28 cellular contexts compared by ENCODE assay signal in genomic region chr4:108223313-108223712, GRCh38.
"Had no signal": no experiment of that assay in that cellular context is flagged by ENCODE, and none has a peak within 500 bp of the region (broad histone marks: within the 10 kb centered on the region; RNA-seq: fewer than 3 reads in every experiment).

No MANE protein-coding gene starts in this region.

- H3K27me3 ChIP-seq: stomach, suprapubic skin, testis, thyroid gland, tibial artery, tibial nerve, transverse colon, upper lobe of left lung, upper lobe of right lung, uterus, vagina had no signal

- H3K27ac Mint-ChIP-seq: stimulated activated memory B cell treated with anti-CD40 and anti-IgM and Interleukin-4, amounts not matched to agents 10 μg/mL and 1 μg/mL and 100 μg/mL, for 72 hours; stimulated activated naive B cell treated with anti-CD40 and anti-IgM and Interleukin-4, amounts not matched to agents 10 μg/mL and 1 μg/mL and 100 μg/mL, for 72 hours; stimulated activated naive CD8-positive, alpha-beta T cell treated with anti-CD3 and anti-CD28 coated beads, Interleukin-15, Interleukin-2, amounts not matched to agents 100 ng/mL and 50 ng/mL, for 24 hours; type B pancreatic cell had no signal

- H3K36me3 Mint-ChIP-seq: stimulated activated memory B cell treated with anti-CD40 and anti-IgM and Interleukin-4, amounts not matched to agents 10 μg/mL and 1 μg/mL and 100 μg/mL, for 72 hours; stimulated activated naive B cell treated with anti-CD40 and anti-IgM and Interleukin-4, amounts not matched to agents 10 μg/mL and 1 μg/mL and 100 μg/mL, for 72 hours; type B pancreatic cell had no signal

- FAIRE-seq: urothelium cell line had no signal

- H3K9me3 ChIP-seq: stomach, suprapubic skin, testis, thoracic aorta, thyroid gland, tibial artery, tibial nerve, transverse colon, upper lobe of left lung, upper lobe of right lung, uterus, vagina had no signal

- H3K36me3 ChIP-seq: stomach, suprapubic skin, thoracic aorta, thyroid gland, tibial artery, tibial nerve, transverse colon, upper lobe of left lung, upper lobe of right lung, uterus, vagina had no signal

- H3K4me3 Mint-ChIP-seq: stimulated activated memory B cell treated with anti-CD40 and anti-IgM and Interleukin-4, amounts not matched to agents 10 μg/mL and 1 μg/mL and 100 μg/mL, for 72 hours; stimulated activated naive B cell treated with anti-CD40 and anti-IgM and Interleukin-4, amounts not matched to agents 10 μg/mL and 1 μg/mL and 100 μg/mL, for 72 hours; stimulated activated naive CD8-positive, alpha-beta T cell treated with anti-CD3 and anti-CD28 coated beads, Interleukin-15, amount 100 ng/mL, for 72 hours; stimulated activated naive CD8-positive, alpha-beta T cell treated with anti-CD3 and anti-CD28 coated beads, Interleukin-15, Interleukin-2, amounts not matched to agents 100 ng/mL and 50 ng/mL, for 24 hours; type B pancreatic cell had no signal

- H3K27ac ChIP-seq: stomach, suprapubic skin, testis, thoracic aorta, thyroid gland, tibial artery, tibial nerve, transverse colon, upper lobe of left lung, upper lobe of right lung, uterus, vagina had no signal

- H3K4me1 ChIP-seq: stomach, suprapubic skin, testis, thyroid gland, tibial artery, tibial nerve, transverse colon, upper lobe of left lung, upper lobe of right lung, uterus, vagina had no signal

- ATAC-seq: stimulated activated memory B cell treated with anti-CD40 and anti-IgM and Interleukin-4, amounts not matched to agents 10 μg/mL and 1 μg/mL and 100 μg/mL, for 72 hours; stimulated activated naive B cell treated with anti-CD40 and anti-IgM and Interleukin-4, amounts not matched to agents 10 μg/mL and 1 μg/mL and 100 μg/mL, for 72 hours; stimulated activated naive CD8-positive, alpha-beta T cell treated with anti-CD3 and anti-CD28 coated beads, Interleukin-15, amount 100 ng/mL, for 72 hours; stimulated activated naive CD8-positive, alpha-beta T cell treated with anti-CD3 and anti-CD28 coated beads, Interleukin-15, Interleukin-2, amounts not matched to agents 100 U/mL and 50 U/mL, for 24 hours; upper lobe of right lung had no signal

- H3K4me3 ChIP-seq: stomach, suprapubic skin, testis, thoracic aorta, thyroid gland, tibial artery, tibial nerve, transverse colon, upper lobe of left lung, upper lobe of right lung, uterus, vagina had no signal

- H3K4me1 Mint-ChIP-seq: stimulated activated memory B cell treated with anti-CD40 and anti-IgM and Interleukin-4, amounts not matched to agents 10 μg/mL and 1 μg/mL and 100 μg/mL, for 72 hours had no signal

- DNase-seq: stimulated activated CD4-positive, alpha-beta T cell treated with anti-CD3 and anti-CD28 coated beads, Interleukin-2, amount 100 ng/mL, for 48 hours; stimulated activated CD4-positive, alpha-beta T cell treated with anti-CD3 and anti-CD28 coated beads, Interleukin-4, amount 100 ng/mL, for 1 hour; stimulated activated CD4-positive, alpha-beta T cell treated with anti-CD3 and anti-CD28 coated beads, Interleukin-4, amount 100 ng/mL, for 24 hours; stimulated activated CD4-positive, alpha-beta T cell treated with anti-CD3 and anti-CD28 coated beads, Interleukin-4, amount 100 ng/mL, for 4 hours; stimulated activated CD8-positive, alpha-beta memory T cell treated with anti-CD3 and anti-CD28 coated beads, Interleukin-4, amount 100 ng/mL, for 48 hours; stimulated activated naive B cell treated with anti-CD40 and anti-IgM and Interleukin-4, amounts not matched to agents 10 μg/mL and 1 μg/mL and 100 μg/mL, for 72 hours; stimulated activated naive CD4-positive, alpha-beta T cell; stimulated activated naive CD4-positive, alpha-beta T cell treated with Interleukin-2 at 50 U/mL for 16 hours; stimulated activated naive CD8-positive, alpha-beta T cell treated with anti-CD3 and anti-CD28 coated beads, Interleukin-15, amount 100 ng/mL, for 72 hours; stimulated activated naive CD8-positive, alpha-beta T cell treated with anti-CD3 and anti-CD28 coated beads, Interleukin-15, Interleukin-2, amounts not matched to agents 100 U/mL and 50 U/mL, for 24 hours; stomach; substantia nigra; testis; thyroid gland; tibial artery; transverse colon; trophoblast cell; upper lobe of left lung; upper lobe of right lung; uterus had no signal
